In genomic region chr14:94935901-94936300, GRCh38 we compare ENCODE assay signal across 12 cellular contexts.
"Had no signal": no experiment of that assay in that cellular context is flagged by ENCODE, and none has a peak within 500 bp of the region (broad histone marks: within the 10 kb centered on the region; RNA-seq: fewer than 3 reads in every experiment).

No MANE protein-coding gene starts in this region.

- H3K27ac Mint-ChIP-seq: activated B cell treated with CpG ODN at 0.5 μM for 24 hours; activated CD4-positive, alpha-beta memory T cell treated with anti-CD3 and anti-CD28 coated beads, Interleukin-2, amount 10 ng/mL, durations not matched to agents 7 days and 5 days; activated CD8-positive, alpha-beta memory T cell treated with anti-CD3 and anti-CD28 coated beads, Interleukin-2, amount 10 ng/mL, durations not matched to agents 7 days and 5 days; activated naive CD8-positive, alpha-beta T cell treated with anti-CD3 and anti-CD28 coated beads for 36 hours; T-helper 2 cell treated with Interferon-gamma antibody and Interleukin-4, amounts not matched to agents 5 μg/mL and 100 μg/mL, for 36 hours had no signal

- DNase-seq: activated B cell treated with CpG ODN at 0.5 μM for 24 hours; activated CD4-positive, alpha-beta memory T cell treated with anti-CD3 and anti-CD28 coated beads, Interleukin-2, amount 10 ng/mL, durations not matched to agents 7 days and 5 days; activated CD4-positive, alpha-beta T cell treated with anti-CD3 and anti-CD28 coated beads for 48 hours; activated CD8-positive, alpha-beta memory T cell treated with anti-CD3 and anti-CD28 coated beads, Interleukin-2, amount 10 ng/mL, durations not matched to agents 7 days and 5 days; activated naive CD8-positive, alpha-beta T cell treated with anti-CD3 and anti-CD28 coated beads for 36 hours; amniotic stem cell; foreskin keratinocyte; lower lobe of right lung; stimulated activated CD4-positive, alpha-beta T cell treated with anti-CD3 and anti-CD28 coated beads, Interleukin-2, amount 100 ng/mL, for 24 hours; stimulated activated naive CD4-positive, alpha-beta T cell treated with Interleukin-2 at 50 U/mL for 16 hours had no signal

- H3K27me3 Mint-ChIP-seq: activated B cell treated with CpG ODN at 0.5 μM for 24 hours; activated naive CD8-positive, alpha-beta T cell treated with anti-CD3 and anti-CD28 coated beads for 36 hours had no signal

- H3K27me3 ChIP-seq: foreskin keratinocyte, tibial nerve had no signal

- H3K27ac ChIP-seq: foreskin keratinocyte, lower lobe of right lung had no signal

- H3K4me1 Mint-ChIP-seq: activated B cell treated with CpG ODN at 0.5 μM for 24 hours; activated naive CD8-positive, alpha-beta T cell treated with anti-CD3 and anti-CD28 coated beads for 36 hours had no signal

- H3K9me3 ChIP-seq: lower lobe of right lung, tibial nerve had no signal

- ATAC-seq: activated CD8-positive, alpha-beta memory T cell treated with anti-CD3 and anti-CD28 coated beads, Interleukin-2, amount 10 ng/mL, durations not matched to agents 7 days and 5 days; foreskin keratinocyte had no signal

- H3K9me3 Mint-ChIP-seq: activated B cell treated with CpG ODN at 0.5 μM for 24 hours; activated CD4-positive, alpha-beta memory T cell treated with anti-CD3 and anti-CD28 coated beads, Interleukin-2, amount 10 ng/mL, durations not matched to agents 7 days and 5 days; activated naive CD8-positive, alpha-beta T cell treated with anti-CD3 and anti-CD28 coated beads for 36 hours; T-helper 2 cell treated with Interferon-gamma antibody and Interleukin-4, amounts not matched to agents 5 μg/mL and 100 μg/mL, for 36 hours had no signal

- H3K36me3 Mint-ChIP-seq: activated CD8-positive, alpha-beta memory T cell treated with anti-CD3 and anti-CD28 coated beads, Interleukin-2, amount 10 ng/mL, durations not matched to agents 7 days and 5 days; activated naive CD8-positive, alpha-beta T cell treated with anti-CD3 and anti-CD28 coated beads for 36 hours had no signal

- H3K4me3 Mint-ChIP-seq: activated B cell treated with CpG ODN at 0.5 μM for 24 hours; activated CD4-positive, alpha-beta memory T cell treated with anti-CD3 and anti-CD28 coated beads, Interleukin-2, amount 10 ng/mL, durations not matched to agents 7 days and 5 days; activated CD8-positive, alpha-beta memory T cell treated with anti-CD3 and anti-CD28 coated beads, Interleukin-2, amount 10 ng/mL, durations not matched to agents 7 days and 5 days; activated naive CD8-positive, alpha-beta T cell treated with anti-CD3 and anti-CD28 coated beads for 36 hours; T-helper 2 cell treated with Interferon-gamma antibody and Interleukin-4, amounts not matched to agents 5 μg/mL and 100 μg/mL, for 36 hours had no signal

- H3K36me3 ChIP-seq: lower lobe of right lung, tibial nerve had no signal

- H3K4me1 ChIP-seq: foreskin keratinocyte, lower lobe of right lung had no signal
